10 cellular contexts compared by ENCODE assay signal in genomic region chr3:69091389-69092029, GRCh38. TPM values are rescaled to one million over a fixed set of nuclear protein-coding genes. Genes with fewer than 3 reads are reported as not detected.
A peak's percentile ranks its signal among the peaks of the same experiment; 100 is the strongest.
DNase-seq lines count a peak whose midpoint lies in the region; ATAC-seq, FAIRE-seq and TF ChIP-seq lines count a peak whose summit lies in the region.
"Had no signal": no experiment of that assay in that cellular context is flagged by ENCODE, and none has a peak within 500 bp of the region (broad histone marks: within the 10 kb centered on the region; RNA-seq: fewer than 3 reads in every experiment).

No MANE protein-coding gene starts in this region.

- H3K79me2 ChIP-seq in DND-41 (ENCODE audit: insufficient read depth, low read length): peaks cover 89% of the 10 kb centered on the region
- H3K79me2 ChIP-seq in K562 (ENCODE audit: control insufficient read depth, insufficient read depth, low read length): peaks cover 3% of the 10 kb centered on the region

- H3K27me3 ChIP-seq in DND-41 (ENCODE audit: insufficient read depth, low read length, poor library complexity) (no peaks in the 10 kb centered on the region), K562 (ENCODE audit: control insufficient read depth in 2 of 2, insufficient read depth in 2 of 2, low read length in 2 of 2) (no peaks in the 10 kb centered on the region), neutrophil (no peaks in the 10 kb centered on the region)

- peak; percentile 28 for ATAC-seq in DND-41 (ENCODE audit: insufficient read depth, low read depth)
- peak; percentile 1 for ATAC-seq in HG03066 (IDR thresholded peaks at IDR 0.05; ENCODE audit: low read depth, unreplicated experiment)
- no peak for ATAC-seq in K562

- no peak for TF ChIP-seq EP300 in K562 (IDR thresholded peaks at IDR 0.05; ENCODE audit: low read length)

- H3K4me3 ChIP-seq in DND-41 (ENCODE audit: low read depth in 1 of 2, low read length in 2 of 2): peak overlapping the region in 1 of 2 experiments; percentile 50; a peak in 2 of 4 replicates
- H3K4me3 ChIP-seq in K562: no peak overlapping the region
- peak overlapping the region; percentile 31 to 46 for H3K4me3 ChIP-seq in neutrophil (ENCODE audit: low read depth in 1 of 2, low read length in 1 of 2)

- in situ Hi-C loops in K562 (cut with MboI): no loop called here

- peaks cover 36% of the 10 kb centered on the region for H3K36me3 ChIP-seq in DND-41 (ENCODE audit: insufficient read depth, low read length)
- no peaks in the 10 kb centered on the region for H3K36me3 ChIP-seq in K562 (ENCODE audit: control insufficient read depth, insufficient read depth, low read length)
- peaks cover 4% of the 10 kb centered on the region for H3K36me3 ChIP-seq in neutrophil

- no TSS peak for BruUV-seq in K562 (replicated peaks; lab: Mats Ljungman, UMichigan)

- TF ChIP-seq RAD21 in K562 (CRISPR knock-in tag; conservative IDR thresholded peaks at IDR 0.05 in 1 of 2, IDR thresholded peaks at IDR 0.05 in 1 of 2): no peak

- H2AFZ ChIP-seq in DND-41 (ENCODE audit: low read depth, low read length) (peak overlapping the region; percentile 71), K562 (ENCODE audit: low read depth, low read length) (no peak overlapping the region)

- H3K4me2 ChIP-seq in DND-41 (ENCODE audit: insufficient read depth, low read length) (peak overlapping the region; percentile 64), K562 (ENCODE audit: insufficient read depth, low read length) (no peak overlapping the region)

- H3K27ac ChIP-seq in DND-41 (ENCODE audit: low read length) (peak overlapping the region; percentile 88), K562 (ENCODE audit: extremely low read depth, low read depth, low read length) (no peak overlapping the region), neutrophil (peak overlapping the region; percentile 89)

- H3K9me3 ChIP-seq in DND-41 (ENCODE audit: insufficient read depth, low read length, severe bottlenecking) (no peaks in the 10 kb centered on the region), K562 (replicated peaks; ENCODE audit: control insufficient read depth, insufficient read depth, low read depth, low read length) (no peaks in the 10 kb centered on the region), neutrophil (no peaks in the 10 kb centered on the region)

- TF ChIP-seq CTCF in DND-41 (IDR thresholded peaks at IDR 0.05; ENCODE audit: borderline replicate concordance, extremely low read depth, low read length, poor library complexity, severe bottlenecking) (no peak), K562 (IDR thresholded peaks at IDR 0.05 in 2 of 3, conservative IDR thresholded peaks at IDR 0.05 in 1 of 3; ENCODE audit: insufficient read depth in 2 of 3, low read depth in 1 of 3, low read length in 3 of 3) (no peak), neutrophil (IDR thresholded peaks at IDR 0.05) (no peak)

- H3K9me1 ChIP-seq in K562 (ENCODE audit: control insufficient read depth, insufficient read depth, low read length): no peaks in the 10 kb centered on the region

- POLR2A ChIA-PET in K562 (lab: Yijun Ruan, JAX): interaction anchor here (0.6 to 2.7 kb wide), 3 partner anchors 10 to 215 kb away, joined by 3 to 17 read pairs (median 4); no protein-coding TSS in a partner anchor

- H4K20me1 ChIP-seq in DND-41 (ENCODE audit: insufficient read depth, low read length): no peaks in the 10 kb centered on the region
- H4K20me1 ChIP-seq in K562 (replicated peaks; ENCODE audit: control insufficient read depth, insufficient read depth, low read length): no peaks in the 10 kb centered on the region

- intact Hi-C loops in K562 (cut with micrococcal nuclease): no loop called here

- TF ChIP-seq POLR2A in K562 (conservative IDR thresholded peaks at IDR 0.05): no peak

- CTCF ChIA-PET in K562 (lab: Yijun Ruan, JAX; ENCODE audit: low intra/inter-chr PET ratio): no interaction called here

- WGBS in K562 (ENCODE audit: insufficient coverage, low coverage, missing lambda C conversion rate): 62% methylated on average over 4 of the region's 5 CpGs

- peaks cover 67% of the 10 kb centered on the region for H3K4me1 ChIP-seq in DND-41 (ENCODE audit: insufficient read depth, low read length)
- peaks cover 3 to 10% of the 10 kb centered on the region in 2 experiments; a peak in 4 of 5 replicates for H3K4me1 ChIP-seq in K562 (replicated peaks in 1 of 2; ENCODE audit: control insufficient read depth in 2 of 2, insufficient read depth in 2 of 2, low read length in 2 of 2)
- H3K4me1 ChIP-seq in neutrophil (ENCODE audit: control insufficient read depth in 1 of 2, insufficient read depth in 1 of 2, low read depth in 1 of 2, low read length in 1 of 2): peaks cover 73 to 83% of the 10 kb centered on the region in 2 experiments

- no peak for FAIRE-seq in K562 (lab: Jason Lieb, UNC)

- peak overlapping the region; percentile 54 for H3K9ac ChIP-seq in DND-41 (ENCODE audit: low read depth, low read length)
- no peak overlapping the region for H3K9ac ChIP-seq in K562 (ENCODE audit: insufficient read depth in 1 of 2, low read depth in 2 of 2, low read length in 2 of 2)

- DNase-seq in DND-41: no peak
- DNase-seq in K562 (ENCODE audit: extremely low read depth in 1 of 4, low spot score in 3 of 4): no peak
- DNase-seq in NCI-H82 treated with DMSO at 0.1 percent for 48 hours (lab: John Stamatoyannopoulos, UW; ENCODE audit: unreplicated experiment): no peak
- no peak for DNase-seq in stimulated activated CD4-positive, alpha-beta T cell treated with anti-CD3 and anti-CD28 coated beads, Interleukin-12 subunit alpha, Interleukin-12 subunit beta, amount 100 ng/mL, for 4 hours
- no peak for DNase-seq in NCI-H526 (lab: John Stamatoyannopoulos, UW)
- DNase-seq in NCI-H510A treated with DMSO at 0.1 percent for 48 hours (lab: John Stamatoyannopoulos, UW): no peak
- DNase-seq: activated CD4-positive, alpha-beta T cell treated with anti-CD3 and anti-CD28 coated beads, Interleukin-2, amount 50 U/mL, for 4 hours; NCI-H1930 had no signal

RNA-seq across cellular contexts. Expression of gene ARL6IP5, which starts 6.8 kb away (rescaled TPM):
- 6.7 and 11.2 TPM in 2 replicates for total RNA-seq in K562 (2011; cell fraction: chromatin; rRNA removed; ENCODE audit: low replicate concordance)
- total RNA-seq in K562 (2011; cell fraction: nucleolus; rRNA removed): 10.8 TPM in 2 replicates
- 14.4 and 14.6 TPM in 2 replicates for total RNA-seq in K562 (2011; cell fraction: nucleoplasm; rRNA removed)
- total RNA-seq in K562 (2014; rRNA removed) (11.3 and 11.9 TPM in 2 replicates), K562 (2014; rRNA removed; fragmentation: Illumina TruSeq; extraction: Trizol) (12.7 and 13.0 TPM in 2 replicates), K562 (2015; rRNA removed; fragmentation: Illumina TruSeq; extraction: Trizol) (9.4 and 10.7 TPM in 2 replicates), K562 (2021) (11.5 and 15.2 TPM in 2 replicates)
- polyA plus RNA-seq in K562 (2011; rRNA removed) (21.5 and 22.0 TPM in 2 replicates), K562 (2014; fragmentation: Illumina TruSeq; extraction: Trizol) (16.8 and 20.6 TPM in 2 replicates), K562 (2014; fragmentation: Nextera tagmentation; extraction: Ambion mirVana) (10 to 100 TPM; 51.8 to 54.0 TPM), K562 (2014; rRNA removed) (10.3 and 14.6 TPM in 2 replicates)
- polyA plus RNA-seq in K562 (2011; cell fraction: cytosol; rRNA removed): 22.4 and 25.0 TPM in 2 replicates
- polyA plus RNA-seq in K562 (2011; cell fraction: nucleus; rRNA removed): 3.3 and 6.6 TPM in 2 replicates
- polyA plus RNA-seq in K562 (2012): 16.2 and 23.1 TPM in 2 replicates
- 21.9 and 23.0 TPM in 2 replicates for polyA minus RNA-seq in K562 (2011; rRNA and poly(A)+ RNA removed)
- polyA minus RNA-seq in K562 (2011; cell fraction: cytosol; rRNA and poly(A)+ RNA removed): 11.2 and 13.1 TPM in 2 replicates
- polyA minus RNA-seq in K562 (2011; cell fraction: nucleus; rRNA and poly(A)+ RNA removed): 1.3 and 3.7 TPM in 2 replicates

RNA-seq across cellular contexts. Expression of gene UBA3, which starts 11.3 kb away (rescaled TPM):
- 34.9 and 77.4 TPM in 2 replicates for total RNA-seq in K562 (2011; cell fraction: chromatin; rRNA removed; ENCODE audit: low replicate concordance)
- total RNA-seq in K562 (2011; cell fraction: nucleolus; rRNA removed): 20.9 and 22.8 TPM in 2 replicates
- 42.0 and 48.9 TPM in 2 replicates for total RNA-seq in K562 (2011; cell fraction: nucleoplasm; rRNA removed)
- total RNA-seq in K562 (2014; rRNA removed) (23.2 and 28.9 TPM in 2 replicates), K562 (2014; rRNA removed; fragmentation: Illumina TruSeq; extraction: Trizol) (35.4 and 40.9 TPM in 2 replicates), K562 (2015; rRNA removed; fragmentation: Illumina TruSeq; extraction: Trizol) (33.9 and 38.6 TPM in 2 replicates), K562 (2021) (31.2 and 33.8 TPM in 2 replicates)
- polyA plus RNA-seq in K562 (2011; rRNA removed) (42.5 and 58.2 TPM in 2 replicates), K562 (2014; fragmentation: Illumina TruSeq; extraction: Trizol) (30.7 and 45.2 TPM in 2 replicates), K562 (2014; fragmentation: Nextera tagmentation; extraction: Ambion mirVana) (10 to 100 TPM; 58.3 to 80.0 TPM), K562 (2014; rRNA removed) (36.7 and 42.0 TPM in 2 replicates)
- 11.9 and 19.8 TPM in 2 replicates for polyA plus RNA-seq in K562 (2011; cell fraction: cytosol; rRNA removed)
- polyA plus RNA-seq in K562 (2011; cell fraction: nucleus; rRNA removed): 37.5 and 53.9 TPM in 2 replicates
- 28.0 and 29.6 TPM in 2 replicates for polyA plus RNA-seq in K562 (2012)
- 28.8 and 29.4 TPM in 2 replicates for polyA minus RNA-seq in K562 (2011; rRNA and poly(A)+ RNA removed)
- 9.5 and 9.9 TPM in 2 replicates for polyA minus RNA-seq in K562 (2011; cell fraction: cytosol; rRNA and poly(A)+ RNA removed)
- polyA minus RNA-seq in K562 (2011; cell fraction: nucleus; rRNA and poly(A)+ RNA removed): 24.2 and 38.8 TPM in 2 replicates

RNA-seq across cellular contexts. Expression of gene LMOD3, which starts 30.9 kb away (rescaled TPM):
- not detected in 2 replicates for total RNA-seq in K562 (2011; cell fraction: chromatin; rRNA removed; ENCODE audit: low replicate concordance)
- total RNA-seq in K562 (2011; cell fraction: nucleolus; rRNA removed): not detected in 2 replicates
- not detected in 2 replicates for total RNA-seq in K562 (2011; cell fraction: nucleoplasm; rRNA removed)
- total RNA-seq in K562 (2014; rRNA removed) (not detected in 2 replicates), K562 (2014; rRNA removed; fragmentation: Illumina TruSeq; extraction: Trizol) (not detected in 2 replicates), K562 (2015; rRNA removed; fragmentation: Illumina TruSeq; extraction: Trizol) (not detected in 2 replicates), K562 (2021) (not detected in 2 replicates)
- polyA plus RNA-seq in K562 (2011; rRNA removed) (not detected in 2 replicates), K562 (2014; fragmentation: Illumina TruSeq; extraction: Trizol) (not detected in 2 replicates), K562 (2014; fragmentation: Nextera tagmentation; extraction: Ambion mirVana) (under 1 TPM in 1 of 2 experiments, not detected in 1; 0.03 TPM), K562 (2014; rRNA removed) (not detected in 2 replicates)
- polyA plus RNA-seq in K562 (2011; cell fraction: cytosol; rRNA removed): not detected in 2 replicates
- polyA plus RNA-seq in K562 (2011; cell fraction: nucleus; rRNA removed): not detected in 2 replicates
- polyA plus RNA-seq in K562 (2012): 0.03 and 0.10 TPM in 2 replicates
- polyA minus RNA-seq in K562 (2011; rRNA and poly(A)+ RNA removed): not detected in 2 replicates
- polyA minus RNA-seq in K562 (2011; cell fraction: cytosol; rRNA and poly(A)+ RNA removed): not detected in 2 replicates
- polyA minus RNA-seq in K562 (2011; cell fraction: nucleus; rRNA and poly(A)+ RNA removed): not detected in 2 replicates

RNA-seq across cellular contexts. Expression of gene TMF1, which starts 39.4 kb away (rescaled TPM):
- total RNA-seq in K562 (2011; cell fraction: chromatin; rRNA removed; ENCODE audit: low replicate concordance): 20.0 and 109 TPM in 2 replicates
- total RNA-seq in K562 (2011; cell fraction: nucleolus; rRNA removed): 13.7 and 18.2 TPM in 2 replicates
- 20.6 and 33.0 TPM in 2 replicates for total RNA-seq in K562 (2011; cell fraction: nucleoplasm; rRNA removed)
- 7.1 and 9.5 TPM in 2 replicates for total RNA-seq in K562 (2014; rRNA removed)
- total RNA-seq in K562 (2014; rRNA removed; fragmentation: Illumina TruSeq; extraction: Trizol): 13.9 and 18.6 TPM in 2 replicates
- 11.2 and 13.7 TPM in 2 replicates for total RNA-seq in K562 (2015; rRNA removed; fragmentation: Illumina TruSeq; extraction: Trizol)
- total RNA-seq in K562 (2021): 10.9 and 12.3 TPM in 2 replicates
- polyA plus RNA-seq in K562 (2011; rRNA removed): 11.3 and 11.8 TPM in 2 replicates
- polyA plus RNA-seq in K562 (2011; cell fraction: cytosol; rRNA removed): 2.1 and 3.2 TPM in 2 replicates
- polyA plus RNA-seq in K562 (2011; cell fraction: nucleus; rRNA removed): 9.1 and 10.1 TPM in 2 replicates
- 6.7 and 10.2 TPM in 2 replicates for polyA plus RNA-seq in K562 (2012)
- polyA plus RNA-seq in K562 (2014; fragmentation: Illumina TruSeq; extraction: Trizol): 8.9 and 10.3 TPM in 2 replicates
- polyA plus RNA-seq in K562 (2014; fragmentation: Nextera tagmentation; extraction: Ambion mirVana): 1 to 10 TPM; 3.1 to 3.7 TPM
- polyA plus RNA-seq in K562 (2014; rRNA removed): 6.2 and 7.2 TPM in 2 replicates
- 23.0 and 37.6 TPM in 2 replicates for polyA minus RNA-seq in K562 (2011; rRNA and poly(A)+ RNA removed)
- polyA minus RNA-seq in K562 (2011; cell fraction: cytosol; rRNA and poly(A)+ RNA removed): 9.6 and 10.0 TPM in 2 replicates
- polyA minus RNA-seq in K562 (2011; cell fraction: nucleus; rRNA and poly(A)+ RNA removed): 13.1 and 18.0 TPM in 2 replicates
